1 cellular context compared by ENCODE assay signal in the genomic region with DNA sequence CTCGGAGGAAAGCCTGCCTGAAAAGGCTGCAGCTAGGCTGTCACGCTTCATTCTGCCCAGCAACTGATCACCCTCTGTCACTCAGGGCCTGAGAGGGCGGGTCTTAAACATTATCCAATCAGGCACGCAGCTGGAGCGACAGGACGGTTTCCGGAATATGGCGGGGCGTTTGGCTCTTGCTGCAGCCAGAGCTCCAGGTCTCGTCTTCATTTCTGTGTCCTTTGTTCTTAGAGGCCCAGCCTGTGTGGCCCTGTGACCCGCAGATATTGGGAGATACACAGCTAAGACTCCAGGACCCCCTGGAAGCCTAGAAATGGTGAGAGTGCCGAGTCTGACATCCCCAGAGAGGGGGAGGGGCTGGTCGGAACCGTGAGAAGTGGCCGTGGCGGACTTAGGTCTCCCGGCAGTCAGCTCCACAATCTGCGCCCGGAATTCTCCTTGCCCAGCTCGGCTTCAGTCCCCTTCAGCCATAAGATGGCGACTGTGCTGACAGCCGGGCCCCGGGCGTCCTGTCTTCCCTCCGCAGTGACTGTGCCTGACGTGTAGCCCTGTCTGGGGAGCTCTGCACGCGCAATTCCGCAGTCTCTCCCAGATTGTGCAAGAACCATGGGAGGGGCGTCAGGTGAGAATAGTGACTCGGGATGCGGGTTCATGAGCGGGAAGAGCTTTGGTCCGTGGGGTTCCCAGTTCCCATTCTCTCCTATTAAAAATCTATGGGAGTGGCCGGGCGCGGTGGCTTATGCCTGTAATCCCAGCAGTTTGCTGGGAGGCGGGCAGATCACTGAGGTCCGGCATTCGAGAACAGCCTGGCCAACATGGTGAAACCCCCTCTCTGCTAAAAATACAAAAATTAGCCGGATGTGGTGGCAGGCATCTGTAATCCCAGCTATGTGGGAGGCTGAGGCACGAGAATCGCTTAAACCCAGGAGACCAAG.
TF ChIP-seq lines count a peak whose summit lies in the region.

A gene (plus strand): TSS at position 144 of the 935 bp plus-strand sequence. CDS start 170 bp downstream, at position 314.

TF ChIP-seq in HepG2, 621 proteins besides CTCF, POLR2A, EP300 and RAD21 (continued from another document):
- TF ChIP-seq, protein P1, sequence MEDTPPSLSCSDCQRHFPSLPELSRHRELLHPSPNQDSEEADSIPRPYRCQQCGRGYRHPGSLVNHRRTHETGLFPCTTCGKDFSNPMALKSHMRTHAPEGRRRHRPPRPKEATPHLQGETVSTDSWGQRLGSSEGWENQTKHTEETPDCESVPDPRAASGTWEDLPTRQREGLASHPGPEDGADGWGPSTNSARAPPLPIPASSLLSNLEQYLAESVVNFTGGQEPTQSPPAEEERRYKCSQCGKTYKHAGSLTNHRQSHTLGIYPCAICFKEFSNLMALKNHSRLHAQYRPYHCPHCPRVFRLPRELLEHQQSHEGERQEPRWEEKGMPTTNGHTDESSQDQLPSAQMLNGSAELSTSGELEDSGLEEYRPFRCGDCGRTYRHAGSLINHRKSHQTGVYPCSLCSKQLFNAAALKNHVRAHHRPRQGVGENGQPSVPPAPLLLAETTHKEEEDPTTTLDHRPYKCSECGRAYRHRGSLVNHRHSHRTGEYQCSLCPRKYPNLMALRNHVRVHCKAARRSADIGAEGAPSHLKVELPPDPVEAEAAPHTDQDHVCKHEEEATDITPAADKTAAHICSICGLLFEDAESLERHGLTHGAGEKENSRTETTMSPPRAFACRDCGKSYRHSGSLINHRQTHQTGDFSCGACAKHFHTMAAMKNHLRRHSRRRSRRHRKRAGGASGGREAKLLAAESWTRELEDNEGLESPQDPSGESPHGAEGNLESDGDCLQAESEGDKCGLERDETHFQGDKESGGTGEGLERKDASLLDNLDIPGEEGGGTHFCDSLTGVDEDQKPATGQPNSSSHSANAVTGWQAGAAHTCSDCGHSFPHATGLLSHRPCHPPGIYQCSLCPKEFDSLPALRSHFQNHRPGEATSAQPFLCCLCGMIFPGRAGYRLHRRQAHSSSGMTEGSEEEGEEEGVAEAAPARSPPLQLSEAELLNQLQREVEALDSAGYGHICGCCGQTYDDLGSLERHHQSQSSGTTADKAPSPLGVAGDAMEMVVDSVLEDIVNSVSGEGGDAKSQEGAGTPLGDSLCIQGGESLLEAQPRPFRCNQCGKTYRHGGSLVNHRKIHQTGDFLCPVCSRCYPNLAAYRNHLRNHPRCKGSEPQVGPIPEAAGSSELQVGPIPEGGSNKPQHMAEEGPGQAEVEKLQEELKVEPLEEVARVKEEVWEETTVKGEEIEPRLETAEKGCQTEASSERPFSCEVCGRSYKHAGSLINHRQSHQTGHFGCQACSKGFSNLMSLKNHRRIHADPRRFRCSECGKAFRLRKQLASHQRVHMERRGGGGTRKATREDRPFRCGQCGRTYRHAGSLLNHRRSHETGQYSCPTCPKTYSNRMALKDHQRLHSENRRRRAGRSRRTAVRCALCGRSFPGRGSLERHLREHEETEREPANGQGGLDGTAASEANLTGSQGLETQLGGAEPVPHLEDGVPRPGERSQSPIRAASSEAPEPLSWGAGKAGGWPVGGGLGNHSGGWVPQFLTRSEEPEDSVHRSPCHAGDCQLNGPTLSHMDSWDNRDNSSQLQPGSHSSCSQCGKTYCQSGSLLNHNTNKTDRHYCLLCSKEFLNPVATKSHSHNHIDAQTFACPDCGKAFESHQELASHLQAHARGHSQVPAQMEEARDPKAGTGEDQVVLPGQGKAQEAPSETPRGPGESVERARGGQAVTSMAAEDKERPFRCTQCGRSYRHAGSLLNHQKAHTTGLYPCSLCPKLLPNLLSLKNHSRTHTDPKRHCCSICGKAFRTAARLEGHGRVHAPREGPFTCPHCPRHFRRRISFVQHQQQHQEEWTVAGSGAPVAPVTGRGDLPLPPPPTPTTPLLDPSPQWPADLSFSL (CRISPR knock-in tag; IDR thresholded peaks at IDR 0.05), result no peak
